In genomic region chr22:43541462-43542407, GRCh38 we compare ENCODE assay signal across 16 cellular contexts.
DNase-seq lines count a peak whose midpoint lies in the region; ATAC-seq and TF ChIP-seq lines count a peak whose summit lies in the region.
"Had no signal": no experiment of that assay in that cellular context is flagged by ENCODE, and none has a peak within 500 bp of the region (broad histone marks: within the 10 kb centered on the region; RNA-seq: fewer than 3 reads in every experiment).

No MANE protein-coding gene starts in this region.

- WGBS in H9 (ENCODE audit: extremely low coverage, insufficient read length, low lambda C conversion rate), result no CpG with 5 or more reads among the region's 18 CpGs

- no peak overlapping the region for H4K91ac ChIP-seq in H9 (ENCODE audit: insufficient read length, low read depth, low read length)

- peaks cover 8% of the 10 kb centered on the region for H3K27me3 Mint-ChIP-seq in H9 (ENCODE audit: low read depth)
- peaks cover 3% of the 10 kb centered on the region for H3K27me3 Mint-ChIP-seq in neural crest cell (ENCODE audit: low read depth)

- H4K20me1 ChIP-seq in H9 (ENCODE audit: control insufficient read depth, insufficient read depth, insufficient read length), result no peaks in the 10 kb centered on the region

- H3K14ac ChIP-seq in H9 (ENCODE audit: insufficient read depth, low read length), result no peak overlapping the region

- H3K79me2 ChIP-seq in H9 (ENCODE audit: insufficient read depth, low read length), result no peaks in the 10 kb centered on the region

- H2BK120ac ChIP-seq in H9 (ENCODE audit: low read depth, low read length, poor library complexity, severe bottlenecking), result no peak overlapping the region

- no peak overlapping the region for H3K18ac ChIP-seq in H9 (ENCODE audit: insufficient read length, low read depth, low read length)

- no peak overlapping the region; a peak in 1 of 7 replicates for H3K27ac Mint-ChIP-seq in H9
- H3K27ac Mint-ChIP-seq in neural crest cell (ENCODE audit: unreplicated experiment), result peak overlapping the region; percentile 71
- H3K27ac Mint-ChIP-seq: CD4-positive, CD25-positive, alpha-beta regulatory T cell; CD8-positive, alpha-beta memory T cell; IgD-negative memory B cell had no signal

- H3K79me1 ChIP-seq in H9 (ENCODE audit: insufficient read depth, low read depth, low read length, poor library complexity, severe bottlenecking), result no peaks in the 10 kb centered on the region

- H2BK5ac ChIP-seq in H9 (ENCODE audit: insufficient read length, low read length), result no peak overlapping the region

- H3K36me3 Mint-ChIP-seq in H9 (ENCODE audit: insufficient read depth in 1 of 3, low read depth in 3 of 3) (peaks cover under 1 to 7% (median 4%) of the 10 kb centered on the region in 3 experiments; a peak in 4 of 7 replicates), neural crest cell (ENCODE audit: low read depth) (peaks cover 3% of the 10 kb centered on the region)
- H3K36me3 Mint-ChIP-seq: CD4-positive, CD25-positive, alpha-beta regulatory T cell had no signal

- H3T11ph ChIP-seq in H9 (ENCODE audit: low read length), result no peak overlapping the region

- TF ChIP-seq CTCF in H9 (conservative IDR thresholded peaks at IDR 0.05) (no peak), neural crest cell (conservative IDR thresholded peaks at IDR 0.05) (no peak)

- no peak overlapping the region for H2AFZ ChIP-seq in H9 (ENCODE audit: low read length)

- no peak overlapping the region for H2BK12ac ChIP-seq in H9 (ENCODE audit: insufficient read length, low read depth, low read length)

- H3K27ac ChIP-seq in H9 (ENCODE audit: insufficient read length, low read depth, low read length), result no peak overlapping the region

- no peak for ATAC-seq in GM18861 (IDR thresholded peaks at IDR 0.05; ENCODE audit: unreplicated experiment)
- ATAC-seq: HepG2 had no signal

- H3K9me3 ChIP-seq in H9 (ENCODE audit: control insufficient read depth, low read depth, low read length), result no peaks in the 10 kb centered on the region
- H3K9me3 ChIP-seq: BE2C had no signal

- H2BK20ac ChIP-seq in H9 (ENCODE audit: low read depth, low read length, poor library complexity, severe bottlenecking), result no peak overlapping the region

- no peak overlapping the region for H2BK15ac ChIP-seq in H9 (ENCODE audit: low read depth, low read length)

- no peak overlapping the region for H4K5ac ChIP-seq in H9 (ENCODE audit: insufficient read length, low read depth, low read length)

- H3K4ac ChIP-seq in H9 (ENCODE audit: low read depth, low read length), result no peak overlapping the region

- H3K23me2 ChIP-seq in H9 (ENCODE audit: insufficient read length, low read depth, low read length, poor library complexity, severe bottlenecking), result no peaks in the 10 kb centered on the region

- no peaks in the 10 kb centered on the region for H3K27me3 ChIP-seq in H9 (ENCODE audit: insufficient read depth, low read length)
- H3K27me3 ChIP-seq: BE2C had no signal

- H3K9me3 Mint-ChIP-seq in H9 (peaks cover 6 to 12% of the 10 kb centered on the region in 2 experiments), neural crest cell (no peaks in the 10 kb centered on the region)

- DNase-seq in H9 (peak; percentile 12), NCI-H69 (lab: John Stamatoyannopoulos, UW) (peak; percentile 43), neural crest cell (ENCODE audit: low read depth, low spot score) (no peak), kidney tubule cell (ENCODE audit: low spot score) (no peak), NCI-H1105 (lab: John Stamatoyannopoulos, UW) (no peak)
- DNase-seq: ACHN; BE2C; C1 segment of cervical spinal cord; CD4-positive, CD25-positive, alpha-beta regulatory T cell; CD8-positive, alpha-beta memory T cell; COR-L47; GOT3; H7 had no signal

- H3K4me3 Mint-ChIP-seq in H9 (no peak overlapping the region; a peak in 1 of 5 replicates), neural crest cell (no peak overlapping the region)
- H3K4me3 Mint-ChIP-seq: CD4-positive, CD25-positive, alpha-beta regulatory T cell; CD8-positive, alpha-beta memory T cell; IgD-negative memory B cell had no signal

- no peak overlapping the region for H3K9ac ChIP-seq in H9 (ENCODE audit: extremely low read depth, insufficient read length, low read length)

- peaks cover 0 to 4% of the 10 kb centered on the region in 2 experiments; a peak in 1 of 4 replicates for H3K4me1 Mint-ChIP-seq in H9
- H3K4me1 Mint-ChIP-seq in neural crest cell, result no peaks in the 10 kb centered on the region
- H3K4me1 Mint-ChIP-seq: CD4-positive, CD25-positive, alpha-beta regulatory T cell; CD8-positive, alpha-beta memory T cell; IgD-negative memory B cell had no signal

- no peak overlapping the region for H4K8ac ChIP-seq in H9 (replicated peaks; ENCODE audit: insufficient read length, low read depth, low read length)

- no peak overlapping the region for H2AK5ac ChIP-seq in H9 (ENCODE audit: insufficient read length, low read length)

- H3K4me1 ChIP-seq in H9 (ENCODE audit: insufficient read depth, low read length), result no peaks in the 10 kb centered on the region
- H3K4me1 ChIP-seq: BE2C had no signal

- no peak overlapping the region for H3K56ac ChIP-seq in H9 (ENCODE audit: insufficient read length, low read depth, low read length)

- no peak overlapping the region for H3K4me2 ChIP-seq in H9 (ENCODE audit: insufficient read depth, insufficient read length, low read length)

- no peak overlapping the region for H3K23ac ChIP-seq in H9 (ENCODE audit: insufficient read length, low read depth, low read length)

Comparison
In these comparisons a context has a peak if more than half of its experiments do, and no peak if none do; other contexts are left out.
1. DNase-seq: peak in H9 (single experiment) and NCI-H69 (single experiment); none in neural crest cell (single experiment), kidney tubule cell (single experiment) and NCI-H1105 (single experiment).